27 cellular contexts compared by ENCODE assay signal in genomic region chr21:35201799-35202198, GRCh38.
"Had no signal": no experiment of that assay in that cellular context is flagged by ENCODE, and none has a peak within 500 bp of the region (broad histone marks: within the 10 kb centered on the region; RNA-seq: fewer than 3 reads in every experiment).

No MANE protein-coding gene starts in this region.

- ATAC-seq: body of pancreas, left ventricle myocardium superior, right lobe of liver, upper lobe of right lung had no signal

- H3K27ac ChIP-seq: adrenal gland, body of pancreas, cardiac muscle cell, esophagus squamous epithelium, right lobe of liver, suprapubic skin, upper lobe of right lung, VCaP had no signal

- H3K27me3 Mint-ChIP-seq: activated naive CD8-positive, alpha-beta T cell; naive B cell had no signal

- H3K9me3 Mint-ChIP-seq: naive B cell had no signal

- DNase-seq: activated CD4-positive, alpha-beta T cell treated with anti-CD3 and anti-CD28 coated beads for 4 hours; activated CD4-positive, alpha-beta T cell treated with anti-CD3 and anti-CD28 coated beads, Interleukin-2, amount 50 U/mL, for 4 hours; activated CD8-positive, alpha-beta memory T cell treated with anti-CD3 and anti-CD28 coated beads for 24 hours; activated effector memory CD4-positive, alpha-beta T cell treated with Interleukin-2 at 50 U/mL for 16 hours; activated naive CD4-positive, alpha-beta T cell treated with Interleukin-2 at 50 U/mL for 16 hours; adrenal gland; aorta; body of pancreas; esophagus squamous epithelium; islet precursor cell; left ventricle myocardium superior; naive B cell; occipital lobe; right lobe of liver; small intestine; stimulated activated CD4-positive, alpha-beta T cell treated with anti-CD3 and anti-CD28 coated beads, Interleukin-1b, Interleukin-23, amount 100 ng/mL, for 48 hours; stimulated activated CD4-positive, alpha-beta T cell treated with anti-CD3 and anti-CD28 coated beads, Interleukin-4, amount 100 ng/mL, for 4 hours; stimulated activated CD8-positive, alpha-beta memory T cell treated with anti-CD3 and anti-CD28 coated beads, Interleukin-4, amount 100 ng/mL, for 48 hours; stimulated activated naive CD4-positive, alpha-beta T cell; tibial artery; upper lobe of right lung had no signal

- H3K27ac Mint-ChIP-seq: activated naive CD8-positive, alpha-beta T cell had no signal

- H3K4me1 ChIP-seq: adrenal gland, right lobe of liver had no signal

- H3K36me3 Mint-ChIP-seq: naive B cell had no signal

- H3K4me3 ChIP-seq: adrenal gland, body of pancreas, cardiac muscle cell, coronary artery, esophagus squamous epithelium, right lobe of liver, suprapubic skin, tibial artery, upper lobe of right lung had no signal

- H3K27me3 ChIP-seq: adrenal gland, body of pancreas, esophagus squamous epithelium, right lobe of liver, suprapubic skin, tibial artery, upper lobe of right lung had no signal

- H3K9me3 ChIP-seq: adrenal gland, body of pancreas, esophagus squamous epithelium, right lobe of liver, suprapubic skin, tibial artery, upper lobe of right lung had no signal

- H3K36me3 ChIP-seq: adrenal gland, cardiac muscle cell, esophagus squamous epithelium, right lobe of liver, suprapubic skin, tibial artery, upper lobe of right lung had no signal

- H3K4me3 Mint-ChIP-seq: activated naive CD8-positive, alpha-beta T cell; naive B cell; neural crest cell had no signal
